ENCODE assay signal across 16 cellular contexts in genomic region chr3:32842987-32843386, GRCh38. TPM values are rescaled to one million over a fixed set of nuclear protein-coding genes. Genes with fewer than 3 reads are reported as not detected.
A peak's percentile ranks its signal among the peaks of the same experiment; 100 is the strongest.
DNase-seq lines count a peak whose midpoint lies in the region; ATAC-seq, FAIRE-seq and TF ChIP-seq lines count a peak whose summit lies in the region.
"Had no signal": no experiment of that assay in that cellular context is flagged by ENCODE, and none has a peak within 500 bp of the region (broad histone marks: within the 10 kb centered on the region; RNA-seq: fewer than 3 reads in every experiment).

No MANE protein-coding gene starts in this region.

- peaks cover 22 to 32% of the 10 kb centered on the region in 2 experiments for H4K20me1 ChIP-seq in H1 (replicated peaks in 1 of 2; ENCODE audit: control insufficient read depth in 1 of 2, insufficient read depth in 2 of 2, low read length in 2 of 2)

- in situ Hi-C loops in KBM-7 (cut with MboI; ENCODE audit: low pct_unique_long_range_greater_than_20kb, low sequenced_read_pairs): no loop called here

- TF ChIP-seq EP300 in H1 (IDR thresholded peaks at IDR 0.05; ENCODE audit: borderline replicate concordance in 1 of 2, low read depth in 2 of 2, low read length in 2 of 2): no peak

- H3K4me1 ChIP-seq in H1 (replicated peaks in 1 of 4; ENCODE audit: control insufficient read depth in 3 of 4, insufficient read depth in 4 of 4, low read length in 3 of 4) (peaks cover 44 to 65% (median 62%) of the 10 kb centered on the region in 4 experiments), upper lobe of right lung (no peaks in the 10 kb centered on the region), pancreas (no peaks in the 10 kb centered on the region)
- H3K4me1 ChIP-seq: ascending aorta, psoas muscle had no signal

- peak overlapping the region; percentile 84 for H2BK5ac ChIP-seq in H1 (ENCODE audit: low read depth, low read length)

- H3K9me3 ChIP-seq in H1 (ENCODE audit: insufficient read depth in 2 of 2, low read depth in 1 of 2, low read length in 1 of 2): no peaks in the 10 kb centered on the region
- H3K9me3 ChIP-seq in upper lobe of right lung: no peaks in the 10 kb centered on the region
- H3K9me3 ChIP-seq in pancreas: no peaks in the 10 kb centered on the region
- H3K9me3 ChIP-seq: ascending aorta, psoas muscle had no signal

- peak overlapping the region; percentile 21 for H3K27ac Mint-ChIP-seq in activated naive CD8-positive, alpha-beta T cell treated with anti-CD3 and anti-CD28 coated beads, Interleukin-2, amount 10 ng/mL, durations not matched to agents 7 days and 5 days
- H3K27ac Mint-ChIP-seq in activated naive CD8-positive, alpha-beta T cell treated with anti-CD3 and anti-CD28 coated beads, Interleukin-2, amount 50 U/mL, for 24 hours: no peak overlapping the region

- no peak overlapping the region for H2AFZ ChIP-seq in H1 (ENCODE audit: low read length)

- peak overlapping the region; percentile 12 to 57 (median 27); a peak in 6 of 8 replicates for H3K4me3 ChIP-seq in H1 (ENCODE audit: extremely low read depth in 1 of 4, insufficient read depth in 2 of 4, low read depth in 3 of 4, low read length in 4 of 4)
- no peak overlapping the region for H3K4me3 ChIP-seq in upper lobe of right lung
- no peak overlapping the region for H3K4me3 ChIP-seq in pancreas
- H3K4me3 ChIP-seq: ascending aorta, psoas muscle had no signal

- no peak; a peak in 1 of 3 replicates for TF ChIP-seq POLR2A in H1 (IDR thresholded peaks at IDR 0.05; ENCODE audit: control extremely low read depth in 1 of 2, low read depth in 2 of 2, low read length in 2 of 2)

- peaks cover 71 to 98% of the 10 kb centered on the region in 2 experiments for H3K79me2 ChIP-seq in H1 (ENCODE audit: control insufficient read depth in 1 of 2, insufficient read depth in 2 of 2, low read length in 2 of 2)

- intact Hi-C loops in upper lobe of right lung (cut with DNase I): no loop called here
- intact Hi-C loops in pancreas (cut with DNase I): no loop called here

- H4K8ac ChIP-seq in H1 (ENCODE audit: extremely low read depth, insufficient read depth, low read length): no peak overlapping the region

- ATAC-seq in activated naive CD8-positive, alpha-beta T cell treated with anti-CD3 and anti-CD28 coated beads, Interleukin-2, amount 10 ng/mL, durations not matched to agents 7 days and 5 days (ENCODE audit: low read depth): no peak
- ATAC-seq in activated naive CD8-positive, alpha-beta T cell treated with anti-CD3 and anti-CD28 coated beads, Interleukin-2, amount 50 U/mL, for 24 hours: no peak
- ATAC-seq in upper lobe of right lung: peak; percentile 42
- ATAC-seq in pancreas: no peak
- ATAC-seq: left lobe of liver, psoas muscle had no signal

- H2BK15ac ChIP-seq in H1 (ENCODE audit: low read length): no peak overlapping the region

- H3K4me1 Mint-ChIP-seq in activated naive CD8-positive, alpha-beta T cell treated with anti-CD3 and anti-CD28 coated beads, Interleukin-2, amount 10 ng/mL, durations not matched to agents 7 days and 5 days: peaks cover 16% of the 10 kb centered on the region
- H3K4me1 Mint-ChIP-seq in activated naive CD8-positive, alpha-beta T cell treated with anti-CD3 and anti-CD28 coated beads, Interleukin-2, amount 50 U/mL, for 24 hours: peaks cover 11% of the 10 kb centered on the region

- H3K27me3 ChIP-seq in H1 (replicated peaks in 1 of 4; ENCODE audit: control insufficient read depth in 3 of 4, extremely low read depth in 1 of 4, insufficient read depth in 3 of 4, low read length in 3 of 4) (no peaks in the 10 kb centered on the region), upper lobe of right lung (no peaks in the 10 kb centered on the region), pancreas (no peaks in the 10 kb centered on the region)
- H3K27me3 ChIP-seq: ascending aorta had no signal

- H4K5ac ChIP-seq in H1 (ENCODE audit: insufficient read length, low read depth, low read length): peak overlapping the region; percentile 69

- peak overlapping the region in 2 of 4 experiments; percentile 21 to 33; a peak in 3 of 7 replicates for H3K9ac ChIP-seq in H1 (replicated peaks in 1 of 4; ENCODE audit: extremely low read depth in 1 of 4, low read depth in 3 of 4, low read length in 3 of 4)

- no peak for TF ChIP-seq RAD21 in H1 (IDR thresholded peaks at IDR 0.05 in 1 of 2, conservative IDR thresholded peaks at IDR 0.05 in 1 of 2; ENCODE audit: low read depth in 2 of 2, low read length in 2 of 2)

- CTCF ChIA-PET in H1 (lab: Charles Lee; ENCODE audit: partially characterized antibody): interaction anchor here (0.9 to 5.5 kb wide), 6 partner anchors 9 to 55 kb away, joined by 3 to 34 read pairs (median 4); no protein-coding TSS in a partner anchor

- no peaks in the 10 kb centered on the region for H3K9me3 Mint-ChIP-seq in activated naive CD8-positive, alpha-beta T cell treated with anti-CD3 and anti-CD28 coated beads, Interleukin-2, amount 10 ng/mL, durations not matched to agents 7 days and 5 days
- H3K9me3 Mint-ChIP-seq in activated naive CD8-positive, alpha-beta T cell treated with anti-CD3 and anti-CD28 coated beads, Interleukin-2, amount 50 U/mL, for 24 hours: no peaks in the 10 kb centered on the region

- H2AK5ac ChIP-seq in H1 (ENCODE audit: low read depth, low read length): no peak overlapping the region

- H2BK120ac ChIP-seq in H1 (replicated peaks; ENCODE audit: low read depth, low read length): no peak overlapping the region

- peak overlapping the region; percentile 73 to 93 for H3K4me2 ChIP-seq in H1 (ENCODE audit: insufficient read depth in 1 of 2, low read depth in 2 of 2, low read length in 2 of 2)

- peak overlapping the region; percentile 2 for H3K4ac ChIP-seq in H1 (replicated peaks; ENCODE audit: insufficient read length, low read depth, low read length)

- H3K79me1 ChIP-seq in H1 (ENCODE audit: low read depth, low read length): peaks cover 2% of the 10 kb centered on the region; the same call in 1 of the 2 replicates

- H3K4me3 Mint-ChIP-seq in activated naive CD8-positive, alpha-beta T cell treated with anti-CD3 and anti-CD28 coated beads, Interleukin-2, amount 10 ng/mL, durations not matched to agents 7 days and 5 days: no peak overlapping the region
- no peak overlapping the region for H3K4me3 Mint-ChIP-seq in activated naive CD8-positive, alpha-beta T cell treated with anti-CD3 and anti-CD28 coated beads, Interleukin-2, amount 50 U/mL, for 24 hours

- H3K18ac ChIP-seq in H1 (ENCODE audit: extremely low read depth, low read length): peak overlapping the region; percentile 91; the same call in 1 of the 2 replicates

- POLR2A ChIA-PET in activated naive CD8-positive, alpha-beta T cell treated with anti-CD3 and anti-CD28 coated beads, Interleukin-2, amount 10 ng/mL, durations not matched to agents 7 days and 5 days (lab: Charles Lee): no interaction called here
- POLR2A ChIA-PET in H1 (lab: Charles Lee; ENCODE audit: partially characterized antibody): interaction anchor here (0.9 to 17.0 kb wide), 14 partner anchors 9 to 114 kb away, joined by 3 to 303 read pairs (median 29); partner anchors contain the start of gene TRIM71

- H4K91ac ChIP-seq in H1 (replicated peaks; ENCODE audit: insufficient read length, low read length): no peak overlapping the region

- H2BK20ac ChIP-seq in H1 (ENCODE audit: low read length): no peak overlapping the region

- no peak overlapping the region for H3K23ac ChIP-seq in H1 (ENCODE audit: insufficient read length)

- WGBS in H1 (ENCODE audit: extremely low coverage in 1 of 2, insufficient coverage in 1 of 2, insufficient read length in 1 of 2, insufficient replicate concordance in 2 of 2, low coverage in 1 of 2, low lambda C conversion rate in 2 of 2, missing lambda C conversion rate in 1 of 2), 2 experiments: 13% methylated on average over 2 of the region's 2 CpGs; no CpG with 5 or more reads in 1 of the 2 experiments
- 51 to 66% methylated on average over 2 of the region's 2 CpGs for WGBS in pancreas, 2 donors

- H2BK12ac ChIP-seq in H1 (ENCODE audit: low read depth, low read length): peak overlapping the region; percentile 5; the same call in 1 of the 2 replicates

- no peaks in the 10 kb centered on the region for H3K36me3 Mint-ChIP-seq in activated naive CD8-positive, alpha-beta T cell treated with anti-CD3 and anti-CD28 coated beads, Interleukin-2, amount 10 ng/mL, durations not matched to agents 7 days and 5 days
- no peaks in the 10 kb centered on the region for H3K36me3 Mint-ChIP-seq in activated naive CD8-positive, alpha-beta T cell treated with anti-CD3 and anti-CD28 coated beads, Interleukin-2, amount 50 U/mL, for 24 hours (ENCODE audit: low read depth)

- DNase-seq in activated naive CD8-positive, alpha-beta T cell treated with anti-CD3 and anti-CD28 coated beads, Interleukin-2, amount 10 ng/mL, durations not matched to agents 7 days and 5 days: no peak
- DNase-seq in activated naive CD8-positive, alpha-beta T cell treated with anti-CD3 and anti-CD28 coated beads, Interleukin-2, amount 50 U/mL, for 24 hours: no peak
- DNase-seq in NOMO-1 (lab: John Stamatoyannopoulos, UW; ENCODE audit: unreplicated experiment in 2 of 2) (peak; percentile 24 to 29), H1 (ENCODE audit: low read depth in 1 of 2, low spot score in 2 of 2) (no peak), upper lobe of right lung (no peak), KBM-7 (no peak), GM19239 (ENCODE audit: insufficient read length, low spot score) (no peak), pancreas (no peak)
- DNase-seq: activated CD4-positive, alpha-beta T cell treated with anti-CD3 and anti-CD28 coated beads, Interleukin-2, amount 50 U/mL, for 1 hour; NCI-H1105 treated with DMSO at 0.1 percent for 48 hours; NCI-H2171; psoas muscle had no signal

- no peaks in the 10 kb centered on the region; the same call in 1 of the 2 replicates for H3K23me2 ChIP-seq in H1 (ENCODE audit: low read depth, low read length)

- H3K14ac ChIP-seq in H1 (ENCODE audit: insufficient read length): no peak overlapping the region

- H3K27ac ChIP-seq in H1 (ENCODE audit: low read depth, low read length): peak overlapping the region; percentile 30; the same call in 1 of the 2 replicates
- H3K27ac ChIP-seq in upper lobe of right lung: no peak overlapping the region
- H3K27ac ChIP-seq in pancreas: no peak overlapping the region
- H3K27ac ChIP-seq: ascending aorta, psoas muscle had no signal

- peaks cover 8% of the 10 kb centered on the region for H3K27me3 Mint-ChIP-seq in activated naive CD8-positive, alpha-beta T cell treated with anti-CD3 and anti-CD28 coated beads, Interleukin-2, amount 10 ng/mL, durations not matched to agents 7 days and 5 days
- H3K27me3 Mint-ChIP-seq in activated naive CD8-positive, alpha-beta T cell treated with anti-CD3 and anti-CD28 coated beads, Interleukin-2, amount 50 U/mL, for 24 hours: no peaks in the 10 kb centered on the region

- FAIRE-seq in H1 (lab: Jason Lieb, UNC) (no peak), GM19239 (lab: Jason Lieb, UNC) (no peak), pancreas (lab: Jason Lieb, UNC) (no peak)
- FAIRE-seq: HTR-8/SVneo had no signal

- no peak for TF ChIP-seq CTCF in H1 (IDR thresholded peaks at IDR 0.05; ENCODE audit: control extremely low read depth in 1 of 3, insufficient read depth in 1 of 3, low read depth in 1 of 3, low read length in 3 of 3)
- TF ChIP-seq CTCF in upper lobe of right lung (IDR thresholded peaks at IDR 0.05): no peak
- TF ChIP-seq CTCF in pancreas (IDR thresholded peaks at IDR 0.05): no peak

- H3K36me3 ChIP-seq in H1 (ENCODE audit: control insufficient read depth in 2 of 4, insufficient read depth in 4 of 4, low read length in 3 of 4) (peaks cover 0 to 3% (median 0%) of the 10 kb centered on the region in 4 experiments; a peak in 1 of 8 replicates), upper lobe of right lung (no peaks in the 10 kb centered on the region), pancreas (no peaks in the 10 kb centered on the region)
- H3K36me3 ChIP-seq: ascending aorta had no signal

- H3K56ac ChIP-seq in H1 (replicated peaks; ENCODE audit: insufficient read length, low read depth, low read length): no peak overlapping the region

RNA-seq across cellular contexts. Expression of gene TRIM71, which starts 25.2 kb away (rescaled TPM):
- not detected for total RNA-seq in activated naive CD8-positive, alpha-beta T cell treated with anti-CD3 and anti-CD28 coated beads, Interleukin-2, amount 10 ng/mL, durations not matched to agents 7 days and 5 days
- total RNA-seq in H1 (2021; fragmentation: NEBNext Ultra II Directional; extraction: Animal tissue kit (Norgen Biotek cat#: 25700)): 293 and 296 TPM in 2 replicates
- polyA plus RNA-seq in H1 (2011; rRNA removed): 53.7 and 69.5 TPM in 2 replicates
- polyA plus RNA-seq in H1 (2011; cell fraction: cytosol; rRNA removed): 68.9 TPM
- 102 TPM for polyA plus RNA-seq in H1 (2011; cell fraction: nucleus; rRNA removed)
- 85.2 to 149 TPM (median 103 TPM) in 4 replicates for polyA plus RNA-seq in H1 (2012, experiment 1 of 2)
- polyA plus RNA-seq in H1 (2012, experiment 2 of 2): 12.6 TPM
- polyA plus RNA-seq in H1 (2013, experiment 1 of 2): 97.8 TPM
- polyA plus RNA-seq in H1 (2013, experiment 2 of 2): 89.4 TPM
- 269 and 275 TPM in 2 replicates for polyA minus RNA-seq in H1 (2011; rRNA and poly(A)+ RNA removed)
- 280 TPM for polyA minus RNA-seq in H1 (2011; cell fraction: cytosol; rRNA and poly(A)+ RNA removed)
- 319 TPM for polyA minus RNA-seq in H1 (2011; cell fraction: nucleus; rRNA and poly(A)+ RNA removed)
- total RNA-seq in upper lobe of right lung: 2.2 TPM
- total RNA-seq in pancreas: under 1 TPM in 2 of 6 donors, not detected in 4; 0.03 to 0.28 TPM
- under 1 TPM in 1 of 2 donors, not detected in 1; 0.02 TPM for polyA plus RNA-seq in pancreas
- total RNA-seq: ascending aorta, esophagus mucosa, psoas muscle had no signal

Comparison
In these comparisons a context has a peak if more than half of its experiments do, and no peak if none do; other contexts are left out.
1. DNase-seq: peak in NOMO-1 (2 of 2); none in activated naive CD8-positive, alpha-beta T cell treated with anti-CD3 and anti-CD28 coated beads, Interleukin-2, amount 10 ng/mL, durations not matched to agents 7 days and 5 days (single experiment), activated naive CD8-positive, alpha-beta T cell treated with anti-CD3 and anti-CD28 coated beads, Interleukin-2, amount 50 U/mL, for 24 hours (single experiment), H1 (0 of 2), upper lobe of right lung (single experiment), KBM-7 (single experiment), GM19239 (single experiment) and pancreas (0 of 6).
2. H3K4me3 ChIP-seq: peak in H1 (4 of 4); none in upper lobe of right lung (single experiment) and pancreas (0 of 4).
3. RNA of gene TRIM71, which starts 25.2 kb away (total RNA-seq): 293 to 296 TPM in H1; 2.2 TPM in upper lobe of right lung (single experiment), not detected in activated naive CD8-positive, alpha-beta T cell treated with anti-CD3 and anti-CD28 coated beads, Interleukin-2, amount 10 ng/mL, durations not matched to agents 7 days and 5 days and 0.03 to 0.28 TPM in pancreas; every median in the first group is over 10 times any median in the second.